Comparison of ENCODE assay signal across 1 cellular context in genomic region chr7:76314042-76314721, GRCh38.
A peak's percentile ranks its signal among the peaks of the same experiment; 100 is the strongest.
TF ChIP-seq lines count a peak whose summit lies in the region.

No MANE protein-coding gene starts in this region.

TF ChIP-seq in HepG2, 621 proteins besides CTCF, POLR2A, EP300 and RAD21 (continued from another document and continues in another):
- TF ChIP-seq SP1 (IDR thresholded peaks at IDR 0.05) (no peak), SP1 (CRISPR knock-in tag; IDR thresholded peaks at IDR 0.05) (peak; percentile 73), NFATC3 (CRISPR knock-in tag; IDR thresholded peaks at IDR 0.05) (0 out of 2 replicates have a peak, but pooled peaks have one; percentile 46), ZFY (CRISPR knock-in tag; IDR thresholded peaks at IDR 0.05) (peak; percentile 35; the same call in 1 of the 2 replicates), ZHX2 (IDR thresholded peaks at IDR 0.05; ENCODE audit: low read depth) (peak; percentile 31; the same call in 1 of the 2 replicates), ZHX2 (CRISPR knock-in tag; IDR thresholded peaks at IDR 0.05; ENCODE audit: borderline replicate concordance) (no peak), RCOR2 (CRISPR knock-in tag; IDR thresholded peaks at IDR 0.05) (peak; percentile 51; the same call in 1 of the 2 replicates), RFXANK (CRISPR knock-in tag; IDR thresholded peaks at IDR 0.05) (peak; percentile 75; the same call in 1 of the 2 replicates), CAMTA2 (CRISPR knock-in tag; IDR thresholded peaks at IDR 0.05; ENCODE audit: borderline replicate concordance) (no peak), ZNF737 (CRISPR knock-in tag; IDR thresholded peaks at IDR 0.05; ENCODE audit: borderline replicate concordance) (no peak), PBX3 (CRISPR knock-in tag; IDR thresholded peaks at IDR 0.05; ENCODE audit: borderline replicate concordance) (no peak), HNRNPK (IDR thresholded peaks at IDR 0.05; ENCODE audit: low read depth, low read length, poor library complexity, severe bottlenecking) (no peak), ZNF792 (CRISPR knock-in tag; IDR thresholded peaks at IDR 0.05) (peak; percentile 77; the same call in 1 of the 2 replicates), MEIS2 (CRISPR knock-in tag; IDR thresholded peaks at IDR 0.05) (peak; percentile 78; the same call in 1 of the 2 replicates), NPAS2 (CRISPR knock-in tag; IDR thresholded peaks at IDR 0.05; ENCODE audit: borderline replicate concordance) (no peak), SNAPC4 (CRISPR knock-in tag; IDR thresholded peaks at IDR 0.05) (no peak), ZBED4 (CRISPR knock-in tag; IDR thresholded peaks at IDR 0.05; ENCODE audit: borderline replicate concordance) (peak; percentile 91), ZNF225 (CRISPR knock-in tag; IDR thresholded peaks at IDR 0.05) (peak; percentile 68; the same call in 1 of the 2 replicates), ZNF34 (CRISPR knock-in tag; IDR thresholded peaks at IDR 0.05; ENCODE audit: borderline replicate concordance) (0 out of 2 replicates have a peak, but pooled peaks have one; percentile 31), NONO (IDR thresholded peaks at IDR 0.05) (no peak), NONO (CRISPR knock-in tag; conservative IDR thresholded peaks at IDR 0.05) (peak; percentile 81), KLF9 (CRISPR knock-in tag; IDR thresholded peaks at IDR 0.05; ENCODE audit: low read depth) (0 out of 2 replicates have a peak, but pooled peaks have one; percentile 25), FOXP4 (CRISPR knock-in tag; IDR thresholded peaks at IDR 0.05) (peak; percentile 49; the same call in 1 of the 2 replicates), SIX4 (CRISPR knock-in tag; IDR thresholded peaks at IDR 0.05) (0 out of 2 replicates have a peak, but pooled peaks have one; percentile 17), MXI1 (IDR thresholded peaks at IDR 0.05; ENCODE audit: borderline replicate concordance, low read depth, low read length) (peak; percentile 67; the same call in 1 of the 3 replicates), ZNF101 (CRISPR knock-in tag; IDR thresholded peaks at IDR 0.05; ENCODE audit: borderline replicate concordance, low read depth) (no peak), ZNF580 (CRISPR knock-in tag; IDR thresholded peaks at IDR 0.05; ENCODE audit: borderline replicate concordance, low read depth) (peak; percentile 96; the same call in 1 of the 2 replicates), ZBTB7A (CRISPR knock-in tag; IDR thresholded peaks at IDR 0.05) (peak; percentile 76; the same call in 1 of the 2 replicates), ZBTB25 (CRISPR knock-in tag; IDR thresholded peaks at IDR 0.05) (peak; percentile 78; the same call in 1 of the 2 replicates), YEATS4 (CRISPR knock-in tag; IDR thresholded peaks at IDR 0.05; ENCODE audit: borderline replicate concordance) (peak; percentile 44; the same call in 1 of the 2 replicates), MXD3 (CRISPR knock-in tag; IDR thresholded peaks at IDR 0.05) (no peak), KMT2B (CRISPR knock-in tag; IDR thresholded peaks at IDR 0.05) (0 out of 2 replicates have a peak, but pooled peaks have one; percentile 43), RAD51 (IDR thresholded peaks at IDR 0.05; ENCODE audit: borderline replicate concordance) (no peak)
